8 cellular contexts compared by ENCODE assay signal in genomic region chr10:101779544-101780186, GRCh38. TPM values are rescaled to one million over a fixed set of nuclear protein-coding genes. Genes with fewer than 3 reads are reported as not detected.
DNase-seq lines count a peak whose midpoint lies in the region; ATAC-seq and TF ChIP-seq lines count a peak whose summit lies in the region.

No MANE protein-coding gene starts in this region.

- H3K27ac Mint-ChIP-seq in activated CD4-positive, alpha-beta T cell treated with anti-CD3 and anti-CD28 coated beads, Interleukin-2, amount 10 ng/mL, durations not matched to agents 24 days and 14 days: no peak overlapping the region

- no peaks in the 10 kb centered on the region for H4K20me1 ChIP-seq in KMS-11 (ENCODE audit: insufficient read depth)

- peaks cover 43% of the 10 kb centered on the region for H3K36me3 Mint-ChIP-seq in activated CD4-positive, alpha-beta T cell treated with anti-CD3 and anti-CD28 coated beads, Interleukin-2, amount 10 ng/mL, durations not matched to agents 24 days and 14 days (ENCODE audit: low read depth)

- H3K27me3 Mint-ChIP-seq in activated CD4-positive, alpha-beta T cell treated with anti-CD3 and anti-CD28 coated beads, Interleukin-2, amount 10 ng/mL, durations not matched to agents 24 days and 14 days: peaks cover 31% of the 10 kb centered on the region

- no peaks in the 10 kb centered on the region for H3K79me2 ChIP-seq in KMS-11 (ENCODE audit: insufficient read depth, low read depth)

- H3K4me3 Mint-ChIP-seq in activated CD4-positive, alpha-beta T cell treated with anti-CD3 and anti-CD28 coated beads, Interleukin-2, amount 10 ng/mL, durations not matched to agents 24 days and 14 days: peak overlapping the region; percentile 79

- peak; percentile 77 for TF ChIP-seq CTCF in KMS-11 (conservative IDR thresholded peaks at IDR 0.05; ENCODE audit: low read depth, low read length)
- peak; percentile 95 for TF ChIP-seq CTCF in colonic mucosa (IDR thresholded peaks at IDR 0.05)

- no peak overlapping the region for H3K27ac ChIP-seq in KMS-11
- no peak overlapping the region for H3K27ac ChIP-seq in colonic mucosa

- DNase-seq in SIG-M5 treated with dmso at 0.1 percent for 504 hours (lab: John Stamatoyannopoulos, UW; ENCODE audit: unreplicated experiment) (peak; percentile 3), SIG-M5 (lab: John Stamatoyannopoulos, UW) (no peak), colonic mucosa (peak; percentile 91), left colon (peak; percentile 74 to 92), glomerular visceral epithelial cell (ENCODE audit: extremely low spot score) (no peak)
- peak; percentile 96 for DNase-seq in activated CD4-positive, alpha-beta T cell treated with anti-CD3 and anti-CD28 coated beads, Interleukin-2, amount 10 ng/mL, durations not matched to agents 24 days and 14 days
- DNase-seq in stimulated activated CD4-positive, alpha-beta T cell treated with anti-CD3 and anti-CD28 coated beads, Interleukin-1b, Interleukin-23, amount 100 ng/mL, for 24 hours (ENCODE audit: low read depth in 4 of 4, low spot score in 1 of 4): peak; percentile 74 to 81 (median 78)

- no peak overlapping the region for H3K4me3 ChIP-seq in KMS-11 (IDR thresholded peaks at IDR 0.05; ENCODE audit: insufficient read depth, low read depth, low read length)
- peak overlapping the region; percentile 41 for H3K4me3 ChIP-seq in colonic mucosa

- H3K9me3 Mint-ChIP-seq in activated CD4-positive, alpha-beta T cell treated with anti-CD3 and anti-CD28 coated beads, Interleukin-2, amount 10 ng/mL, durations not matched to agents 24 days and 14 days: no peaks in the 10 kb centered on the region

- H3K27me3 ChIP-seq in KMS-11 (ENCODE audit: insufficient read depth, low read depth): peaks cover 9% of the 10 kb centered on the region
- peaks cover 16% of the 10 kb centered on the region for H3K27me3 ChIP-seq in colonic mucosa

- no peaks in the 10 kb centered on the region for H3K9me3 ChIP-seq in colonic mucosa

- peak overlapping the region; percentile 23; the same call in 1 of the 2 replicates for H2AFZ ChIP-seq in KMS-11 (ENCODE audit: low read depth)

- peaks cover 42% of the 10 kb centered on the region for H3K4me1 Mint-ChIP-seq in activated CD4-positive, alpha-beta T cell treated with anti-CD3 and anti-CD28 coated beads, Interleukin-2, amount 10 ng/mL, durations not matched to agents 24 days and 14 days

- no peak overlapping the region for H3K9ac ChIP-seq in KMS-11
- peak overlapping the region in 1 of 2 donors; percentile 55 for H3K9ac ChIP-seq in colonic mucosa (ENCODE audit: low read depth in 2 of 2, low read length in 2 of 2)

- H3K36me3 ChIP-seq in KMS-11 (ENCODE audit: insufficient read depth): no peaks in the 10 kb centered on the region
- H3K36me3 ChIP-seq in colonic mucosa: no peaks in the 10 kb centered on the region

- H3K4me2 ChIP-seq in KMS-11: peak overlapping the region; percentile 64

- ATAC-seq in left colon: peak; percentile 68

- intact Hi-C loops in activated CD4-positive, alpha-beta T cell treated with anti-CD3 and anti-CD28 coated beads, Interleukin-2, amount 10 ng/mL, durations not matched to agents 24 days and 14 days (cut with micrococcal nuclease): loop anchor here (2.0 to 10.0 kb wide), 8 partner anchors 72 to 645 kb away; partner anchors contain the start of genes BTRC, DPCD, FBXW4 and HPS6
- intact Hi-C loops in colonic mucosa (cut with DNase I) (loop anchor here (5.0 to 10.0 kb wide), 3 partner anchors 177 to 565 kb away; partner anchors contain the start of genes DPCD and POLL), left colon (cut with DNase I, micrococcal nuclease) (loop anchor here (5.0 to 10.0 kb wide), 3 partner anchors 72 to 565 kb away; no protein-coding TSS in a partner anchor)

- H3K4me1 ChIP-seq in KMS-11 (ENCODE audit: low read depth, poor library complexity, severe bottlenecking) (peaks cover 31% of the 10 kb centered on the region), colonic mucosa (peaks cover 20% of the 10 kb centered on the region)

RNA-seq across cellular contexts. Expression of gene NPM3, which starts 3.6 kb away (rescaled TPM):
- 172 and 175 TPM in 2 replicates for total RNA-seq in activated CD4-positive, alpha-beta T cell treated with anti-CD3 and anti-CD28 coated beads, Interleukin-2, amount 10 ng/mL, durations not matched to agents 24 days and 14 days
- total RNA-seq in colonic mucosa: 10 to 100 TPM; 14.6 to 73.6 TPM
- total RNA-seq in left colon: 10 to 100 TPM; 17.9 to 22.1 TPM

RNA-seq across cellular contexts. Expression of gene FGF8, which starts 3.8 kb away (rescaled TPM):
- 0.35 TPM in 1 of 2 replicates, not detected in the other for total RNA-seq in activated CD4-positive, alpha-beta T cell treated with anti-CD3 and anti-CD28 coated beads, Interleukin-2, amount 10 ng/mL, durations not matched to agents 24 days and 14 days
- not detected for total RNA-seq in colonic mucosa
- not detected for total RNA-seq in left colon

RNA-seq across cellular contexts. Expression of gene OGA, which starts 38.6 kb away (rescaled TPM):
- 99.9 and 102 TPM in 2 replicates for total RNA-seq in activated CD4-positive, alpha-beta T cell treated with anti-CD3 and anti-CD28 coated beads, Interleukin-2, amount 10 ng/mL, durations not matched to agents 24 days and 14 days
- 10 to 100 TPM; 70.4 to 77.8 TPM for total RNA-seq in colonic mucosa
- 10 to 100 TPM; 81.9 to 83.3 TPM for total RNA-seq in left colon

Comparison
In these comparisons a context has a peak if more than half of its experiments do, and no peak if none do; other contexts are left out.
1. DNase-seq: peak in SIG-M5 treated with dmso at 0.1 percent for 504 hours (single experiment), activated CD4-positive, alpha-beta T cell treated with anti-CD3 and anti-CD28 coated beads, Interleukin-2, amount 10 ng/mL, durations not matched to agents 24 days and 14 days (single experiment), colonic mucosa (single experiment), left colon (2 of 2) and stimulated activated CD4-positive, alpha-beta T cell treated with anti-CD3 and anti-CD28 coated beads, Interleukin-1b, Interleukin-23, amount 100 ng/mL, for 24 hours (4 of 4); none in SIG-M5 (single experiment) and glomerular visceral epithelial cell (single experiment).